In the genomic region with DNA sequence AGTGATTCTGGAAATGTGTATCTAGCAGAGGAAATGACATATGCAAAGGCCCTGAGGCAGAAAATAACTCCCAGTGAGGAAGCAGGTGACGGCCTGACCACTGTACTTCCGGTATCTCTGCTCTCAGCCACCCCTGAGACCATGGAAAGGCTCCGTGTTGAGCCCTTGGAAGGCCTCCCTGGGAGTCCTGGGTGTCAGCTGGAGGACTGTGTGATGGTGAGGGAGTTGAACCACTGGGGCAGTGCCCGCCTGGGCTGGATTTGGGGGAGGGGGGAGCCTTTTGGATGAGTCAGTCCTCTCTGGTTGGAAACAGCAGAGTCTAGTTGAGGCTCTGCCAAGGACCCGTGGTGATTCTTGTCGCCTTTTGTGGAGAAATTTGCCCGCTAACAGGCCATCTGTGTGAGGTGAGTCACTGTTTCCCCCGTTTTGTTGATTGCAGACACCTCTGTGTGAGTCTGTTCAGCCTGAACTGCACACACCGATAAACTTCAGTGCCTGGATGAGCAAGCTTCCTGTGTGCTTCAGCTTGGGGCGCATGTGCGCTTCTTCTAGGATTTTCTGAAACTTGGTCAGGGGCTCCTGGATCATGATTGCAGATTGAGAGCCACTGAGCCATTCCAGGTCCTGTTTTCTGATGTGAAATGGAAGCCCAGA, we compare ENCODE assay signal across 8 cellular contexts.
A peak's percentile ranks its signal among the peaks of the same experiment; 100 is the strongest.
DNase-seq lines count a peak whose midpoint lies in the region; ATAC-seq, FAIRE-seq and TF ChIP-seq lines count a peak whose summit lies in the region.

No MANE protein-coding gene starts in this region.

- in situ Hi-C loops in GM18951 (cut with MboI; ENCODE audit: low sequenced_read_pairs, unreplicated experiment) = loop anchor here (10.0 kb wide), 1 partner anchor 91 kb away; no protein-coding TSS in a partner anchor

- no peaks in the 10 kb centered on the region for H3K9me3 Mint-ChIP-seq in activated T-helper 2 cell treated with anti-CD3 and anti-CD28 coated beads, Interferon-gamma antibody, Interleukin-2, Interleukin-4, amounts not matched to agents 10 μg/mL and 5 μg/mL and 100 μg/mL, durations not matched to agents 14 hours and 24 hours and 36 hours

- peak; percentile 50 for ATAC-seq in HG03139 (IDR thresholded peaks at IDR 0.05; ENCODE audit: unreplicated experiment)
- peak; percentile 30 for ATAC-seq in Right ventricle myocardium superior (ENCODE audit: poor library complexity)

- H3K36me3 Mint-ChIP-seq in activated T-helper 2 cell treated with anti-CD3 and anti-CD28 coated beads, Interferon-gamma antibody, Interleukin-2, Interleukin-4, amounts not matched to agents 10 μg/mL and 5 μg/mL and 100 μg/mL, durations not matched to agents 14 hours and 24 hours and 36 hours (ENCODE audit: low read depth) = peaks cover 7% of the 10 kb centered on the region

- FAIRE-seq in RCC 7860 (lab: Jason Lieb, UNC) = peak; percentile 96

- peak overlapping the region; percentile 100 for H3K27ac Mint-ChIP-seq in activated T-helper 2 cell treated with anti-CD3 and anti-CD28 coated beads, Interferon-gamma antibody, Interleukin-2, Interleukin-4, amounts not matched to agents 10 μg/mL and 5 μg/mL and 100 μg/mL, durations not matched to agents 14 hours and 24 hours and 36 hours

- DNase-seq in AG08395 (ENCODE audit: low spot score) (peak; percentile 92), RCC 7860 (ENCODE audit: low spot score) (peak; percentile 100), Right ventricle myocardium superior (peak; percentile 47), DMS114 treated with DMSO at 0.1 percent for 48 hours (lab: John Stamatoyannopoulos, UW; ENCODE audit: unreplicated experiment) (no peak)
- peak; percentile 85 for DNase-seq in activated T-helper 2 cell treated with anti-CD3 and anti-CD28 coated beads, Interferon-gamma antibody, Interleukin-2, Interleukin-4, amounts not matched to agents 10 μg/mL and 5 μg/mL and 100 μg/mL, durations not matched to agents 14 hours and 24 hours and 36 hours (ENCODE audit: low spot score)
- DNase-seq in stimulated activated CD4-positive, alpha-beta T cell treated with anti-CD3 and anti-CD28 coated beads, Interleukin-12 subunit alpha, Interleukin-12 subunit beta, amount 100 ng/mL, for 4 hours = peak; percentile 68

- peak overlapping the region; percentile 74 for H3K4me3 Mint-ChIP-seq in activated T-helper 2 cell treated with anti-CD3 and anti-CD28 coated beads, Interferon-gamma antibody, Interleukin-2, Interleukin-4, amounts not matched to agents 10 μg/mL and 5 μg/mL and 100 μg/mL, durations not matched to agents 14 hours and 24 hours and 36 hours (ENCODE audit: low read depth)

- TF ChIP-seq POLR2A in GM18951 (IDR thresholded peaks at IDR 0.05; ENCODE audit: extremely low read depth, insufficient read depth, insufficient read length) = peak; percentile 67

- peaks cover 4% of the 10 kb centered on the region for H3K27me3 Mint-ChIP-seq in activated T-helper 2 cell treated with anti-CD3 and anti-CD28 coated beads, Interferon-gamma antibody, Interleukin-2, Interleukin-4, amounts not matched to agents 10 μg/mL and 5 μg/mL and 100 μg/mL, durations not matched to agents 14 hours and 24 hours and 36 hours (ENCODE audit: low read depth)

- intact Hi-C loops in activated T-helper 2 cell treated with anti-CD3 and anti-CD28 coated beads, Interferon-gamma antibody, Interleukin-2, Interleukin-4, amounts not matched to agents 10 μg/mL and 5 μg/mL and 100 μg/mL, durations not matched to agents 14 hours and 24 hours and 36 hours (cut with micrococcal nuclease) = loop anchor here (1.0 to 5.0 kb wide), 9 partner anchors 9 to 346 kb away; a partner anchor contains a TSS
- intact Hi-C loops in Right ventricle myocardium superior (cut with DNase I) = no loop called here

- peaks cover 70% of the 10 kb centered on the region for H3K4me1 Mint-ChIP-seq in activated T-helper 2 cell treated with anti-CD3 and anti-CD28 coated beads, Interferon-gamma antibody, Interleukin-2, Interleukin-4, amounts not matched to agents 10 μg/mL and 5 μg/mL and 100 μg/mL, durations not matched to agents 14 hours and 24 hours and 36 hours (ENCODE audit: low read depth)
